ENCODE assay signal across 20 cellular contexts in the genomic region with DNA sequence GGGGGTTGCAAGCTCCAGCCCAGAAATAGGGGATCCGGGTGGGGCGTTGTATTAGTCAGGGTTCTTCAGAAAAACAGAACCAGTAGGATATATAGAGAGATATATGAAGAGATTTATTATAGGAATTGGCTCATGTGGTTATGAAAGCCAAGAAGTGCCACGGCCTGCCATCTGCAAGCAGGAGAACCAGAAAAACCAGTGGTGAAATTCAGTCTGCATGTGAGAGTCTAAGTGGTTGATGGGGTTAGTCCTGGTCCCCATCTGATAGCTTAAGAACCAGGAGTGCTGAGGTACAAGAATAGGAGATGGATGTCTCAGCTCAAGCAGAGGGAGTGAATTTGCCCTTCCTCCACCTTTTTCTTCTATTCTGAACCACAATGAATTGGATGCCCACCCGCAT.
"Had no signal": no experiment of that assay in that cellular context is flagged by ENCODE, and none has a peak within 500 bp of the region (broad histone marks: within the 10 kb centered on the region; RNA-seq: fewer than 3 reads in every experiment).

No MANE protein-coding gene starts in this region.

- H3K36me3 ChIP-seq: suprapubic skin, thyroid gland, uterus had no signal

- DNase-seq: effector memory CD8-positive, alpha-beta T cell; erythroblast; foreskin melanocyte; head of caudate nucleus; left colon; natural killer cell; posterior cingulate gyrus; right cardiac atrium; stimulated activated CD4-positive, alpha-beta T cell treated with anti-CD3 and anti-CD28 coated beads, Interleukin-4, amount 100 ng/mL, for 1 hour; stimulated activated CD8-positive, alpha-beta memory T cell treated with anti-CD3 and anti-CD28 coated beads, Interleukin-4, amount 100 ng/mL, for 48 hours; stimulated activated naive CD8-positive, alpha-beta T cell treated with anti-CD3 and anti-CD28 coated beads, Interleukin-15, Interleukin-2, amounts not matched to agents 100 U/mL and 50 U/mL, for 24 hours; thyroid gland; uterus had no signal

- ATAC-seq: effector memory CD8-positive, alpha-beta T cell; left colon; natural killer cell; right cardiac atrium; stimulated activated effector memory CD8-positive, alpha-beta T cell treated with anti-CD3 and anti-CD28 coated beads, Interleukin-12 subunit alpha, Interleukin-12 subunit beta, amount 100 ng/mL, for 72 hours; stimulated activated naive CD8-positive, alpha-beta T cell treated with anti-CD3 and anti-CD28 coated beads, Interleukin-15, Interleukin-2, amounts not matched to agents 100 U/mL and 50 U/mL, for 24 hours had no signal

- H3K4me3 Mint-ChIP-seq: dendritic cell treated with granulocyte-macrophage colony-stimulating factor and Interleukin-4, amounts not matched to agents 40 ng/mL and 50 ng/mL, for 4 days; effector memory CD8-positive, alpha-beta T cell; natural killer cell; neural crest cell; stimulated activated effector memory CD8-positive, alpha-beta T cell treated with anti-CD3 and anti-CD28 coated beads, Interleukin-12 subunit alpha, Interleukin-12 subunit beta, amount 100 ng/mL, for 72 hours; type B pancreatic cell had no signal

- H3K27me3 Mint-ChIP-seq: dendritic cell treated with granulocyte-macrophage colony-stimulating factor and Interleukin-4, amounts not matched to agents 40 ng/mL and 50 ng/mL, for 4 days; type B pancreatic cell had no signal

- H3K4me3 ChIP-seq: hepatocyte, smooth muscle cell, suprapubic skin, thyroid gland, uterus had no signal

- H3K27ac Mint-ChIP-seq: dendritic cell treated with granulocyte-macrophage colony-stimulating factor and Interleukin-4, amounts not matched to agents 40 ng/mL and 50 ng/mL, for 4 days; effector memory CD8-positive, alpha-beta T cell; natural killer cell; stimulated activated effector memory CD8-positive, alpha-beta T cell treated with anti-CD3 and anti-CD28 coated beads, Interleukin-12 subunit alpha, Interleukin-12 subunit beta, amount 100 ng/mL, for 72 hours; type B pancreatic cell had no signal

- H3K4me1 Mint-ChIP-seq: neural crest cell; stimulated activated effector memory CD8-positive, alpha-beta T cell treated with anti-CD3 and anti-CD28 coated beads, Interleukin-12 subunit alpha, Interleukin-12 subunit beta, amount 100 ng/mL, for 72 hours had no signal

- H3K27ac ChIP-seq: hepatocyte, suprapubic skin, thyroid gland, uterus had no signal

- H3K27me3 ChIP-seq: hepatocyte, suprapubic skin, thyroid gland, uterus had no signal

- H3K9me3 Mint-ChIP-seq: dendritic cell treated with granulocyte-macrophage colony-stimulating factor and Interleukin-4, amounts not matched to agents 40 ng/mL and 50 ng/mL, for 4 days; effector memory CD8-positive, alpha-beta T cell; natural killer cell; neural crest cell; stimulated activated effector memory CD8-positive, alpha-beta T cell treated with anti-CD3 and anti-CD28 coated beads, Interleukin-12 subunit alpha, Interleukin-12 subunit beta, amount 100 ng/mL, for 72 hours; type B pancreatic cell had no signal

- H3K4me1 ChIP-seq: suprapubic skin, thyroid gland, uterus had no signal

- H3K9me3 ChIP-seq: suprapubic skin, thyroid gland, uterus had no signal

- H3K36me3 Mint-ChIP-seq: natural killer cell; stimulated activated effector memory CD8-positive, alpha-beta T cell treated with anti-CD3 and anti-CD28 coated beads, Interleukin-12 subunit alpha, Interleukin-12 subunit beta, amount 100 ng/mL, for 72 hours; type B pancreatic cell had no signal
